10 cellular contexts compared by ENCODE assay signal in the genomic region with DNA sequence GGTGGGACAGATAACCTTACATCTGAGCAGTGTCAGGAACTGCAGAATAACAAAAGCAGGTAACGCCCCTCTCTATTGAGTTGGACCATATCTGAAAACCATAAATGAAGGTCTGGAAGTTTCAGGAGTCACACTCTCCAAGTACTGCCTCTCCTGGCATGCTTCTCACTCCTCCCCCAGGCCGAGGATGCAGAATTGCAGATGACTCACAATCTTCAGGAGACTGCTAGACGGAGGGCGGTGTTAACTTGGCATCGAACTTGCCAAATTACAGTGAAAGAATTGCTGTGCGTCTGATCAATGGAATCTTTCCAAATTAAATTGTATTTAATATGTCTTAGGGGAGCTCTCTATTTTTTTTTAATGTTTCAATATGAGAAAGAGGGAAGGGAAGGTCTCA.
DNase-seq lines count a peak whose midpoint lies in the region; ATAC-seq and TF ChIP-seq lines count a peak whose summit lies in the region.
"Had no signal": no experiment of that assay in that cellular context is flagged by ENCODE, and none has a peak within 500 bp of the region (broad histone marks: within the 10 kb centered on the region; RNA-seq: fewer than 3 reads in every experiment).

No MANE protein-coding gene starts in this region.

- peaks cover 19% of the 10 kb centered on the region for H3K4me1 Mint-ChIP-seq in activated naive CD4-positive, alpha-beta T cell treated with anti-CD3 and anti-CD28 coated beads, Interleukin-2, amount 10 ng/mL, durations not matched to agents 7 days and 5 days
- H3K4me1 Mint-ChIP-seq in activated T-cell treated with anti-CD3 and anti-CD28 coated beads, Interleukin-2, amount 50 U/mL, for 72 hours (ENCODE audit: low read depth): peaks cover 20% of the 10 kb centered on the region

- H3K4me3 Mint-ChIP-seq in activated naive CD4-positive, alpha-beta T cell treated with anti-CD3 and anti-CD28 coated beads, Interleukin-2, amount 10 ng/mL, durations not matched to agents 7 days and 5 days: no peak overlapping the region
- no peak overlapping the region for H3K4me3 Mint-ChIP-seq in activated T-cell treated with anti-CD3 and anti-CD28 coated beads, Interleukin-2, amount 50 U/mL, for 72 hours

- no peak overlapping the region for H3K27ac ChIP-seq in BLaER1
- H3K27ac ChIP-seq in cingulate gyrus (ENCODE audit: low read depth, low read length): peak overlapping the region; percentile 50
- H3K27ac ChIP-seq: coronary artery, psoas muscle had no signal

- TF ChIP-seq CTCF in NB4 (IDR thresholded peaks at IDR 0.05; ENCODE audit: low read depth, low read length) (no peak), mucosa of descending colon (IDR thresholded peaks at IDR 0.05) (no peak)

- H4K20me1 ChIP-seq in BLaER1: no peaks in the 10 kb centered on the region

- H3K4me2 ChIP-seq in BLaER1: peak overlapping the region; percentile 61; the same call in 1 of the 2 replicates

- no peaks in the 10 kb centered on the region for H3K9me3 Mint-ChIP-seq in activated naive CD4-positive, alpha-beta T cell treated with anti-CD3 and anti-CD28 coated beads, Interleukin-2, amount 10 ng/mL, durations not matched to agents 7 days and 5 days
- no peaks in the 10 kb centered on the region for H3K9me3 Mint-ChIP-seq in activated T-cell treated with anti-CD3 and anti-CD28 coated beads, Interleukin-2, amount 50 U/mL, for 72 hours

- H3K27me3 ChIP-seq in BLaER1: no peaks in the 10 kb centered on the region

- H3K36me3 ChIP-seq in BLaER1 (no peaks in the 10 kb centered on the region), mucosa of descending colon (ENCODE audit: low read depth) (no peaks in the 10 kb centered on the region)

- intact Hi-C loops in mucosa of descending colon (cut with DNase I, micrococcal nuclease): no loop called here

- no peak overlapping the region for H3K27ac Mint-ChIP-seq in activated naive CD4-positive, alpha-beta T cell treated with anti-CD3 and anti-CD28 coated beads, Interleukin-2, amount 10 ng/mL, durations not matched to agents 7 days and 5 days
- no peak overlapping the region for H3K27ac Mint-ChIP-seq in activated T-cell treated with anti-CD3 and anti-CD28 coated beads, Interleukin-2, amount 50 U/mL, for 72 hours

- CTCF ChIA-PET in activated naive CD4-positive, alpha-beta T cell treated with anti-CD3 and anti-CD28 coated beads, Interleukin-2, amount 10 ng/mL, durations not matched to agents 7 days and 5 days (lab: Charles Lee): interaction anchor here (0.6 to 2.3 kb wide), 4 partner anchors 9 to 510 kb away, joined by 3 to 7 read pairs (median 5); no protein-coding TSS in a partner anchor

- ATAC-seq in mucosa of descending colon (peak; percentile 53), HG02973 (IDR thresholded peaks at IDR 0.05; ENCODE audit: unreplicated experiment) (no peak), GM18870 (IDR thresholded peaks at IDR 0.05; ENCODE audit: unreplicated experiment) (no peak)
- no peak for ATAC-seq in activated T-cell treated with anti-CD3 and anti-CD28 coated beads, Interleukin-2, amount 50 U/mL, for 72 hours (replicated peaks in 1 of 2)
- ATAC-seq: psoas muscle had no signal

- H3K9ac ChIP-seq in BLaER1: no peak overlapping the region

- peaks cover 45% of the 10 kb centered on the region for H3K27me3 Mint-ChIP-seq in activated naive CD4-positive, alpha-beta T cell treated with anti-CD3 and anti-CD28 coated beads, Interleukin-2, amount 10 ng/mL, durations not matched to agents 7 days and 5 days
- H3K27me3 Mint-ChIP-seq in activated T-cell treated with anti-CD3 and anti-CD28 coated beads, Interleukin-2, amount 50 U/mL, for 72 hours (ENCODE audit: low read depth): peaks cover 10% of the 10 kb centered on the region

- no peak overlapping the region for H3K4me3 ChIP-seq in BLaER1
- no peak overlapping the region for H3K4me3 ChIP-seq in NB4 (ENCODE audit: low read depth, low read length)
- no peak overlapping the region for H3K4me3 ChIP-seq in mucosa of descending colon
- H3K4me3 ChIP-seq: coronary artery, psoas muscle had no signal

- H3K9me3 ChIP-seq in BLaER1 (no peaks in the 10 kb centered on the region), mucosa of descending colon (no peaks in the 10 kb centered on the region)
- H3K9me3 ChIP-seq: psoas muscle had no signal

- no peak for TF ChIP-seq POLR2A in NB4 (IDR thresholded peaks at IDR 0.05; ENCODE audit: extremely low read depth, insufficient read length)

- DNase-seq in NB4 (ENCODE audit: low read depth) (peak; percentile 27), mucosa of descending colon (no peak)
- no peak for DNase-seq in activated naive CD4-positive, alpha-beta T cell treated with anti-CD3 and anti-CD28 coated beads, Interleukin-2, amount 10 ng/mL, durations not matched to agents 7 days and 5 days
- DNase-seq in activated T-cell treated with anti-CD3 and anti-CD28 coated beads, Interleukin-2, amount 50 U/mL, for 72 hours: no peak

- peaks cover 79% of the 10 kb centered on the region for H3K4me1 ChIP-seq in BLaER1
- no peaks in the 10 kb centered on the region for H3K4me1 ChIP-seq in mucosa of descending colon (ENCODE audit: low read depth)
- H3K4me1 ChIP-seq: psoas muscle had no signal

- no peaks in the 10 kb centered on the region for H3K36me3 Mint-ChIP-seq in activated naive CD4-positive, alpha-beta T cell treated with anti-CD3 and anti-CD28 coated beads, Interleukin-2, amount 10 ng/mL, durations not matched to agents 7 days and 5 days
- no peaks in the 10 kb centered on the region for H3K36me3 Mint-ChIP-seq in activated T-cell treated with anti-CD3 and anti-CD28 coated beads, Interleukin-2, amount 50 U/mL, for 72 hours (ENCODE audit: insufficient read depth in 2 of 2)
